9 cellular contexts compared by ENCODE assay signal in the genomic region with DNA sequence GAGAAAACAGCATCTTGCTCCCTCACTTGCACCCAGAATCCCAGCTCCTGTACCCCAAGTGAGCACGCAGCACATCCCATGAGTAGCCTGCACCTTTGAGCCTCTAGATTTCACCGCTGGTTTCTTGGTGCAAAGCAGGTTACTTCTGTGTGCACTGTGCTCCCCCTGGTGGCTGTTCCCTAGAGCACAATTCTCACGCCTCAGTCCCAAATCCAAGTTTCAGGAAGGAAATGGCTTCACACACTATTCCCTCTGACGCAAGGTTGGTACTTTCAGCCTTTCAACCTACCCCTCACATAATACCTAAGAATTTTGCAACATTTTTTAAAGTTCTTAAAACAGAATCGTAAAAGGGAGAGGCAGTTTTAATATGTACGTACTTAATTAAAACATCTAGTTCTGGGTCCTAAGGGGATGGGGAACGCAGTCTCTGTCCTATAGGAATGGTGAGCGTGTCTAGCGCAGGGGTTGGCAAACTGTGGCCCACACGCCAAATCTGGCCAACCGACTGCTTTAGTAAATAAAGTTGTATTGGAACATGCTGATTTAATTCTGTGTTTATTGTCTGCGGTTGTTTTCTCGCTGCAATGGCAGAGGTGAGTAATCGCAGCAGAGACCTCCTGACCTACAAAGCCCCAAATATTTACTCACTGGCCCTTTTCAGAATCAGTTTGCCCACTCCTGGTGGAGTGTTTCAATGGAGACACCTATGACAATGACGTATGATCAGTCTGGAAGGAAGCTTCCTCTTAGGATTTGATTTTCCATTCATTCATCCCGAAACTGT. TPM values are rescaled to one million over a fixed set of nuclear protein-coding genes. Genes with fewer than 3 reads are reported as not detected.
A peak's percentile ranks its signal among the peaks of the same experiment; 100 is the strongest.
DNase-seq lines count a peak whose midpoint lies in the region; ATAC-seq and TF ChIP-seq lines count a peak whose summit lies in the region.
"Had no signal": no experiment of that assay in that cellular context is flagged by ENCODE, and none has a peak within 500 bp of the region (broad histone marks: within the 10 kb centered on the region; RNA-seq: fewer than 3 reads in every experiment).

No MANE protein-coding gene starts in this region.

- no peak overlapping the region for H3K27ac ChIP-seq in endodermal cell (ENCODE audit: low read depth, low read length)
- H3K27ac ChIP-seq: skin epidermis had no signal

- no peak for ATAC-seq in HG03025 (IDR thresholded peaks at IDR 0.05; ENCODE audit: low FRiP score, unreplicated experiment)
- no peak for ATAC-seq in GM19452 (IDR thresholded peaks at IDR 0.05; ENCODE audit: unreplicated experiment)

- H3K9me3 ChIP-seq in endodermal cell (ENCODE audit: control insufficient read depth, low read length), result no peaks in the 10 kb centered on the region

- H3K4me1 Mint-ChIP-seq in endodermal cell, result peaks cover 3% of the 10 kb centered on the region

- DNase-seq in DMS53 treated with DMSO at 0.1 percent for 48 hours (lab: John Stamatoyannopoulos, UW; ENCODE audit: unreplicated experiment) (peak; percentile 93), HEK293T (ENCODE audit: extremely low spot score) (peak; percentile 67), NOMO-1 treated with DMSO at 0.1 percent for 48 hours (lab: John Stamatoyannopoulos, UW; ENCODE audit: unreplicated experiment) (peak; percentile 9), endodermal cell (peak; percentile 89), mucosa of gallbladder (ENCODE audit: low spot score) (peak; percentile 29), NCI-H1048 (lab: John Stamatoyannopoulos, UW) (no peak)

- WGBS in endodermal cell (ENCODE audit: insufficient coverage in 1 of 2, insufficient read length in 1 of 2), 2 experiments, result 82 to 91% methylated on average over 14 to 15 of the region's 16 CpGs

- H3K4me3 ChIP-seq in endodermal cell (ENCODE audit: low read length), result no peak overlapping the region
- H3K4me3 ChIP-seq: skin epidermis had no signal

- H3K9ac ChIP-seq in endodermal cell (ENCODE audit: extremely low read depth, low read length, poor library complexity, severe bottlenecking), result no peak overlapping the region

- H3K4me3 Mint-ChIP-seq in endodermal cell, result no peak overlapping the region

- no peaks in the 10 kb centered on the region for H3K36me3 Mint-ChIP-seq in endodermal cell (ENCODE audit: low read depth)

- peaks cover 6% of the 10 kb centered on the region for H3K27me3 Mint-ChIP-seq in endodermal cell (ENCODE audit: insufficient read depth)

- no peaks in the 10 kb centered on the region for H3K27me3 ChIP-seq in endodermal cell (ENCODE audit: control insufficient read depth, insufficient read depth, low read length, poor library complexity, severe bottlenecking)

- H3K36me3 ChIP-seq in endodermal cell (ENCODE audit: control insufficient read depth, insufficient read depth, low read length), result no peaks in the 10 kb centered on the region

- no peaks in the 10 kb centered on the region for H3K4me1 ChIP-seq in endodermal cell (ENCODE audit: control insufficient read depth, insufficient read depth, low read length)

- TF ChIP-seq CTCF in endodermal cell (conservative IDR thresholded peaks at IDR 0.05), result peak; percentile 89

- H3K9me3 Mint-ChIP-seq in endodermal cell, result no peaks in the 10 kb centered on the region

- POLR2A ChIA-PET in HEK293T (lab: Yijun Ruan, JAX), result no interaction called here

- CTCF ChIA-PET in HEK293T (lab: Yijun Ruan, JAX), result interaction anchor here (0.6 to 0.7 kb wide), 2 partner anchors 25 to 859 kb away, joined by 3 read pairs; no protein-coding TSS in a partner anchor

- no peak overlapping the region for H3K27ac Mint-ChIP-seq in endodermal cell

TF ChIP-seq in HEK293T, 16 proteins besides CTCF, POLR2A, EP300 and RAD21:
- no peak for TF ChIP-seq SUZ12 (IDR thresholded peaks at IDR 0.05)
- TF ChIP-seq FOXK2 (IDR thresholded peaks at IDR 0.05), result no peak
- TF ChIP-seq FOXM1 (IDR thresholded peaks at IDR 0.05; ENCODE audit: borderline replicate concordance), result no peak
- TF ChIP-seq BHLHE40 (IDR thresholded peaks at IDR 0.05; ENCODE audit: borderline replicate concordance), result no peak
- TF ChIP-seq, protein P1, sequence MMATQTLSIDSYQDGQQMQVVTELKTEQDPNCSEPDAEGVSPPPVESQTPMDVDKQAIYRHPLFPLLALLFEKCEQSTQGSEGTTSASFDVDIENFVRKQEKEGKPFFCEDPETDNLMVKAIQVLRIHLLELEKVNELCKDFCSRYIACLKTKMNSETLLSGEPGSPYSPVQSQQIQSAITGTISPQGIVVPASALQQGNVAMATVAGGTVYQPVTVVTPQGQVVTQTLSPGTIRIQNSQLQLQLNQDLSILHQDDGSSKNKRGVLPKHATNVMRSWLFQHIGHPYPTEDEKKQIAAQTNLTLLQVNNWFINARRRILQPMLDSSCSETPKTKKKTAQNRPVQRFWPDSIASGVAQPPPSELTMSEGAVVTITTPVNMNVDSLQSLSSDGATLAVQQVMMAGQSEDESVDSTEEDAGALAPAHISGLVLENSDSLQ (IDR thresholded peaks at IDR 0.05), result no peak
- TF ChIP-seq NFRKB (IDR thresholded peaks at IDR 0.05), result no peak
- TF ChIP-seq FOXA1 (IDR thresholded peaks at IDR 0.05), result no peak
- no peak for TF ChIP-seq CTBP1 (IDR thresholded peaks at IDR 0.05; ENCODE audit: borderline replicate concordance)
- TF ChIP-seq ZNF384 (IDR thresholded peaks at IDR 0.05), result no peak
- no peak for TF ChIP-seq ARNT (IDR thresholded peaks at IDR 0.05)
- no peak for TF ChIP-seq ELF4 (IDR thresholded peaks at IDR 0.05)
- TF ChIP-seq TARDBP (IDR thresholded peaks at IDR 0.05), result no peak
- no peak for TF ChIP-seq HDGF (IDR thresholded peaks at IDR 0.05; ENCODE audit: borderline replicate concordance)
- TF ChIP-seq LEF1 (IDR thresholded peaks at IDR 0.05; ENCODE audit: borderline replicate concordance), result no peak

RNA-seq across cellular contexts. Expression of gene DHCR7, which starts 27.5 kb away (rescaled TPM):
- 100 to 1,000 TPM in 1 of 2 donors, 10 to 100 TPM in 1; 87.7 to 130 TPM for total RNA-seq in endodermal cell
- 148 TPM for polyA plus RNA-seq in endodermal cell (2013, experiment 1 of 2)
- 147 TPM for polyA plus RNA-seq in endodermal cell (2013, experiment 2 of 2)
- total RNA-seq in mucosa of gallbladder, result 161 TPM

RNA-seq across cellular contexts. Expression of gene NADSYN1, which starts 32.4 kb away (rescaled TPM):
- total RNA-seq in endodermal cell (10 to 100 TPM; 51.9 to 61.6 TPM), mucosa of gallbladder (121 TPM)
- polyA plus RNA-seq in endodermal cell (2013, experiment 1 of 2), result 38.2 TPM
- polyA plus RNA-seq in endodermal cell (2013, experiment 2 of 2), result 35.9 TPM
